In genomic region chr11:124835918-124836317, GRCh38 we compare ENCODE assay signal across 1 cellular context.
TF ChIP-seq lines count a peak whose summit lies in the region.

No MANE protein-coding gene starts in this region.

TF ChIP-seq in K562, 482 proteins besides CTCF, POLR2A, EP300 and RAD21 (continued from another document):
- TF ChIP-seq, protein P1, sequence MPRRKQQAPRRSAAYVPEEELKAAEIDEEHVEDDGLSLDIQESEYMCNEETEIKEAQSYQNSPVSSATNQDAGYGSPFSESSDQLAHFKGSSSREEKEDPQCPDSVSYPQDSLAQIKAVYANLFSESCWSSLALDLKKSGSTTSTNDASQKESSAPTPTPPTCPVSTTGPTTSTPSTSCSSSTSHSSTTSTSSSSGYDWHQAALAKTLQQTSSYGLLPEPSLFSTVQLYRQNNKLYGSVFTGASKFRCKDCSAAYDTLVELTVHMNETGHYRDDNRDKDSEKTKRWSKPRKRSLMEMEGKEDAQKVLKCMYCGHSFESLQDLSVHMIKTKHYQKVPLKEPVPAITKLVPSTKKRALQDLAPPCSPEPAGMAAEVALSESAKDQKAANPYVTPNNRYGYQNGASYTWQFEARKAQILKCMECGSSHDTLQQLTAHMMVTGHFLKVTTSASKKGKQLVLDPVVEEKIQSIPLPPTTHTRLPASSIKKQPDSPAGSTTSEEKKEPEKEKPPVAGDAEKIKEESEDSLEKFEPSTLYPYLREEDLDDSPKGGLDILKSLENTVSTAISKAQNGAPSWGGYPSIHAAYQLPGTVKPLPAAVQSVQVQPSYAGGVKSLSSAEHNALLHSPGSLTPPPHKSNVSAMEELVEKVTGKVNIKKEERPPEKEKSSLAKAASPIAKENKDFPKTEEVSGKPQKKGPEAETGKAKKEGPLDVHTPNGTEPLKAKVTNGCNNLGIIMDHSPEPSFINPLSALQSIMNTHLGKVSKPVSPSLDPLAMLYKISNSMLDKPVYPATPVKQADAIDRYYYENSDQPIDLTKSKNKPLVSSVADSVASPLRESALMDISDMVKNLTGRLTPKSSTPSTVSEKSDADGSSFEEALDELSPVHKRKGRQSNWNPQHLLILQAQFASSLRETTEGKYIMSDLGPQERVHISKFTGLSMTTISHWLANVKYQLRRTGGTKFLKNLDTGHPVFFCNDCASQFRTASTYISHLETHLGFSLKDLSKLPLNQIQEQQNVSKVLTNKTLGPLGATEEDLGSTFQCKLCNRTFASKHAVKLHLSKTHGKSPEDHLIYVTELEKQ (CRISPR knock-in tag; IDR thresholded peaks at IDR 0.05) = no peak
- no peak for TF ChIP-seq COPS2 (conservative IDR thresholded peaks at IDR 0.05)
- no peak for TF ChIP-seq MAFG (tag; conservative IDR thresholded peaks at IDR 0.05)
- TF ChIP-seq BCOR (IDR thresholded peaks at IDR 0.05) = no peak
- no peak for TF ChIP-seq SMAD4 (CRISPR knock-in tag; conservative IDR thresholded peaks at IDR 0.05)
- TF ChIP-seq KLF6 (CRISPR knock-in tag; IDR thresholded peaks at IDR 0.05; ENCODE audit: borderline replicate concordance) = no peak
- no peak for TF ChIP-seq ZNF395 (CRISPR knock-in tag; IDR thresholded peaks at IDR 0.05)
- TF ChIP-seq ZNF77 (CRISPR knock-in tag; IDR thresholded peaks at IDR 0.05) = no peak
- TF ChIP-seq NUFIP1 (IDR thresholded peaks at IDR 0.05; ENCODE audit: partially characterized antibody) = no peak
- TF ChIP-seq ZBTB17 (CRISPR knock-in tag; IDR thresholded peaks at IDR 0.05) = no peak
- no peak for TF ChIP-seq ZBED1 (IDR thresholded peaks at IDR 0.05)
- TF ChIP-seq RFX5 (IDR thresholded peaks at IDR 0.05; ENCODE audit: low read depth, low read length) = no peak
- no peak for TF ChIP-seq MXI1 (IDR thresholded peaks at IDR 0.05; ENCODE audit: low read depth, low read length)
- no peak for TF ChIP-seq SMAD3 (CRISPR knock-in tag; conservative IDR thresholded peaks at IDR 0.05)
- TF ChIP-seq FOXJ3 (CRISPR knock-in tag; IDR thresholded peaks at IDR 0.05) = no peak
